ENCODE assay signal across 19 cellular contexts in genomic region chr12:18681818-18682217, GRCh38.
"Had no signal": no experiment of that assay in that cellular context is flagged by ENCODE, and none has a peak within 500 bp of the region (broad histone marks: within the 10 kb centered on the region; RNA-seq: fewer than 3 reads in every experiment).

No MANE protein-coding gene starts in this region.

- ATAC-seq: activated CD8-positive, alpha-beta memory T cell treated with anti-CD3 and anti-CD28 coated beads, Interleukin-2, amount 10 ng/mL, durations not matched to agents 7 days and 5 days; activated naive CD4-positive, alpha-beta T cell treated with anti-CD3 and anti-CD28 coated beads, Interleukin-2, amount 50 U/mL, for 72 hours; activated naive CD8-positive, alpha-beta T cell treated with anti-CD3 and anti-CD28 coated beads, Interleukin-2, amount 50 U/mL, for 24 hours; PC-3 had no signal

- DNase-seq: activated CD4-positive, alpha-beta T cell treated with anti-CD3 and anti-CD28 coated beads for 48 hours; activated CD4-positive, alpha-beta T cell treated with anti-CD3 and anti-CD28 coated beads, Interleukin-2, amount 50 U/mL, for 48 hours; activated CD4-positive, CD25-positive, alpha-beta regulatory T cell treated with anti-CD3 and anti-CD28 coated beads, Interleukin-2, amount 50 U/mL, for 72 hours; activated CD8-positive, alpha-beta memory T cell treated with anti-CD3 and anti-CD28 coated beads, Interleukin-2, amount 10 ng/mL, durations not matched to agents 7 days and 5 days; activated effector memory CD4-positive, alpha-beta T cell treated with Interleukin-2 at 50 U/mL for 16 hours; activated naive CD4-positive, alpha-beta T cell treated with Interleukin-2 at 50 U/mL for 16 hours; activated naive CD8-positive, alpha-beta T cell treated with anti-CD3 and anti-CD28 coated beads, Interleukin-2, amount 50 U/mL, for 24 hours; activated T-cell treated with anti-CD3 and anti-CD28 coated beads, Interleukin-2, amount 50 U/mL, for 24 hours; amniotic stem cell; KG1; NCI-H1092; NCI-H1694 treated with DMSO at 0.1 percent for 48 hours; NCI-H2029 treated with DMSO at 0.1 percent for 48 hours; NCI-H345; NCI-H510A; NK-92 treated with Interleukin-12 subunit alpha and Interleukin-12 subunit beta, amount 100 ng/mL, for 24 hours; PC-3; SHP77 had no signal
